15 cellular contexts compared by ENCODE assay signal in genomic region chr6:18343741-18344140, GRCh38. TPM values are rescaled to one million over a fixed set of nuclear protein-coding genes. Genes with fewer than 3 reads are reported as not detected.
DNase-seq lines count a peak whose midpoint lies in the region; ATAC-seq and TF ChIP-seq lines count a peak whose summit lies in the region.
"Had no signal": no experiment of that assay in that cellular context is flagged by ENCODE, and none has a peak within 500 bp of the region (broad histone marks: within the 10 kb centered on the region; RNA-seq: fewer than 3 reads in every experiment).

No MANE protein-coding gene starts in this region.

- H3K36me3 Mint-ChIP-seq in activated T-cell treated with anti-CD3 and anti-CD28 coated beads, Interleukin-2, amount 50 U/mL, for 72 hours (ENCODE audit: insufficient read depth in 2 of 2): no peaks in the 10 kb centered on the region
- no peaks in the 10 kb centered on the region for H3K36me3 Mint-ChIP-seq in immature natural killer cell
- H3K36me3 Mint-ChIP-seq in CD4-positive, alpha-beta T cell (ENCODE audit: low read depth): no peaks in the 10 kb centered on the region
- H3K36me3 Mint-ChIP-seq: naive thymus-derived CD4-positive, alpha-beta T cell had no signal

- H3K9me3 Mint-ChIP-seq in activated T-cell treated with anti-CD3 and anti-CD28 coated beads, Interleukin-2, amount 50 U/mL, for 72 hours: no peaks in the 10 kb centered on the region
- peaks cover 0 to 2% (median 0%) of the 10 kb centered on the region in 6 donors for H3K9me3 Mint-ChIP-seq in immature natural killer cell
- no peaks in the 10 kb centered on the region for H3K9me3 Mint-ChIP-seq in CD4-positive, alpha-beta T cell
- H3K9me3 Mint-ChIP-seq: dendritic cell treated with granulocyte-macrophage colony-stimulating factor and Interleukin-4, amounts not matched to agents 40 ng/mL and 50 ng/mL, for 4 days had no signal

- POLR2A ChIA-PET in CD4-positive, alpha-beta T cell (lab: Charles Lee): no interaction called here

- H3K4me1 ChIP-seq in ACC112 (ENCODE audit: control insufficient read depth, insufficient read depth, low read length, unreplicated experiment) (peaks cover 10% of the 10 kb centered on the region), GM23248 (ENCODE audit: insufficient read depth) (no peaks in the 10 kb centered on the region)

- peaks cover 9% of the 10 kb centered on the region for H3K27me3 Mint-ChIP-seq in activated T-cell treated with anti-CD3 and anti-CD28 coated beads, Interleukin-2, amount 50 U/mL, for 72 hours (ENCODE audit: low read depth)
- peaks cover 0 to 3% (median 3%) of the 10 kb centered on the region in 3 donors for H3K27me3 Mint-ChIP-seq in immature natural killer cell (ENCODE audit: low read depth in 3 of 3)
- H3K27me3 Mint-ChIP-seq in CD4-positive, alpha-beta T cell: no peaks in the 10 kb centered on the region
- H3K27me3 Mint-ChIP-seq: dendritic cell treated with granulocyte-macrophage colony-stimulating factor and Interleukin-4, amounts not matched to agents 40 ng/mL and 50 ng/mL, for 4 days had no signal

- no peaks in the 10 kb centered on the region for H4K20me1 ChIP-seq in GM23248 (ENCODE audit: insufficient read depth)

- CTCF ChIA-PET in CD4-positive, alpha-beta T cell (lab: Charles Lee): no interaction called here

- H3K27me3 ChIP-seq in ACC112 (ENCODE audit: insufficient read depth, low read length): no peaks in the 10 kb centered on the region
- no peaks in the 10 kb centered on the region for H3K27me3 ChIP-seq in GM23248 (replicated peaks; ENCODE audit: insufficient read depth)
- H3K27me3 ChIP-seq in CD4-positive, alpha-beta T cell (ENCODE audit: control insufficient read depth, insufficient read depth, low read length): no peaks in the 10 kb centered on the region
- H3K27me3 ChIP-seq: tibial artery had no signal

- no peaks in the 10 kb centered on the region for H3F3A ChIP-seq in GM23248 (ENCODE audit: insufficient read depth)

- H3K9me2 ChIP-seq in GM23248 (ENCODE audit: insufficient read depth): no peaks in the 10 kb centered on the region

- no peak overlapping the region for H3K4me3 ChIP-seq in ACC112 (ENCODE audit: low read depth, low read length)
- no peak overlapping the region for H3K4me3 ChIP-seq in GM23248
- H3K4me3 ChIP-seq: tibial artery had no signal

- no peak overlapping the region for H3K4me2 ChIP-seq in GM23248 (ENCODE audit: unreplicated experiment)

- no peak for TF ChIP-seq CTCF in CD4-positive, alpha-beta T cell (IDR thresholded peaks at IDR 0.05)

- no peak overlapping the region for H3K9ac ChIP-seq in GM23248

- peak overlapping the region; percentile 51 to 67 for H3K4me3 Mint-ChIP-seq in activated T-cell treated with anti-CD3 and anti-CD28 coated beads, Interleukin-2, amount 50 U/mL, for 72 hours
- no peak overlapping the region for H3K4me3 Mint-ChIP-seq in immature natural killer cell
- H3K4me3 Mint-ChIP-seq in CD4-positive, alpha-beta T cell: no peak overlapping the region
- H3K4me3 Mint-ChIP-seq: dendritic cell treated with granulocyte-macrophage colony-stimulating factor and Interleukin-4, amounts not matched to agents 40 ng/mL and 50 ng/mL, for 4 days; naive thymus-derived CD4-positive, alpha-beta T cell; T-helper 17 cell had no signal

- no peaks in the 10 kb centered on the region for H3K9me3 ChIP-seq in GM23248 (ENCODE audit: low read depth)
- no peaks in the 10 kb centered on the region for H3K9me3 ChIP-seq in CD4-positive, alpha-beta T cell (ENCODE audit: control insufficient read depth, low read length)
- H3K9me3 ChIP-seq: tibial artery had no signal

- ATAC-seq in activated T-cell treated with anti-CD3 and anti-CD28 coated beads, Interleukin-2, amount 50 U/mL, for 72 hours (replicated peaks in 1 of 2): peak; percentile 85 to 89
- no peak for ATAC-seq in GM18517 (IDR thresholded peaks at IDR 0.05; ENCODE audit: unreplicated experiment)
- no peak for ATAC-seq in CD4-positive, alpha-beta T cell (ENCODE audit: poor library complexity)
- ATAC-seq: naive thymus-derived CD4-positive, alpha-beta T cell; T-helper 17 cell had no signal

- in situ Hi-C loops in GM23248 (cut with MboI): no loop called here

- no peaks in the 10 kb centered on the region for H3K79me2 ChIP-seq in ACC112 (ENCODE audit: control insufficient read depth, insufficient read depth, low read length, unreplicated experiment)
- H3K79me2 ChIP-seq in GM23248 (ENCODE audit: insufficient read depth): no peaks in the 10 kb centered on the region

- peak overlapping the region; percentile 34; the same call in 1 of the 2 replicates for H3K27ac ChIP-seq in ACC112 (ENCODE audit: low read depth, low read length)
- H3K27ac ChIP-seq in GM23248: no peak overlapping the region
- H3K27ac ChIP-seq in CD4-positive, alpha-beta T cell (ENCODE audit: low read depth, low read length): no peak overlapping the region
- H3K27ac ChIP-seq: tibial artery had no signal

- peak overlapping the region; percentile 87 for H3K27ac Mint-ChIP-seq in activated T-cell treated with anti-CD3 and anti-CD28 coated beads, Interleukin-2, amount 50 U/mL, for 72 hours
- no peak overlapping the region for H3K27ac Mint-ChIP-seq in immature natural killer cell
- H3K27ac Mint-ChIP-seq in CD4-positive, alpha-beta T cell: no peak overlapping the region
- H3K27ac Mint-ChIP-seq: dendritic cell treated with granulocyte-macrophage colony-stimulating factor and Interleukin-4, amounts not matched to agents 40 ng/mL and 50 ng/mL, for 4 days; naive thymus-derived CD4-positive, alpha-beta T cell; T-helper 17 cell had no signal

- H3K4me1 Mint-ChIP-seq in activated T-cell treated with anti-CD3 and anti-CD28 coated beads, Interleukin-2, amount 50 U/mL, for 72 hours (ENCODE audit: low read depth): peaks cover 27% of the 10 kb centered on the region
- H3K4me1 Mint-ChIP-seq in immature natural killer cell: no peaks in the 10 kb centered on the region
- no peaks in the 10 kb centered on the region for H3K4me1 Mint-ChIP-seq in CD4-positive, alpha-beta T cell (ENCODE audit: low read depth)
- H3K4me1 Mint-ChIP-seq: naive thymus-derived CD4-positive, alpha-beta T cell; T-helper 17 cell had no signal

- intact Hi-C loops in posterior vena cava (cut with DNase I): loop anchor here in 1 of 2 donors (5.0 kb wide), 1 partner anchor 1236 kb away; no protein-coding TSS in a partner anchor
- intact Hi-C loops in CD4-positive, alpha-beta T cell (cut with DNase I, micrococcal nuclease): no loop called here

- H2AFZ ChIP-seq in ACC112 (ENCODE audit: low read length, unreplicated experiment) (no peak overlapping the region), GM23248 (peak overlapping the region; percentile 37; the same call in 1 of the 2 replicates)

- DNase-seq in GM23248: peak; percentile 74
- DNase-seq in activated T-cell treated with anti-CD3 and anti-CD28 coated beads, Interleukin-2, amount 50 U/mL, for 72 hours: peak; percentile 46 to 47
- DNase-seq in glomerular endothelial cell (ENCODE audit: extremely low read depth, low read depth, low spot score): peak; percentile 84
- no peak for DNase-seq in posterior vena cava (ENCODE audit: low spot score)
- DNase-seq in immature natural killer cell: no peak
- no peak for DNase-seq in CD4-positive, alpha-beta T cell
- DNase-seq: COR-L47; naive thymus-derived CD4-positive, alpha-beta T cell; NCI-H1105; NCI-H748 treated with DMSO at 0.1 percent for 48 hours; T-helper 17 cell; tibial artery had no signal

- 14 to 17% methylated on average over 2 of the region's 2 CpGs for WGBS in GM23248 (ENCODE audit: low coverage in 1 of 2, low lambda C conversion rate in 2 of 2, missing lambda C conversion rate in 2 of 2), 2 experiments

- no peaks in the 10 kb centered on the region for H3K36me3 ChIP-seq in ACC112 (ENCODE audit: insufficient read depth, low read length)
- H3K36me3 ChIP-seq in GM23248 (ENCODE audit: low read depth): no peaks in the 10 kb centered on the region
- H3K36me3 ChIP-seq: tibial artery had no signal

RNA-seq across cellular contexts. Expression of gene RNF144B, which starts 43.4 kb away (rescaled TPM):
- total RNA-seq in GM23248 (2014; rRNA removed; shearing (Covaris generic)): 3.5 and 3.7 TPM in 2 replicates
- 2.6 and 2.7 TPM in 2 replicates for polyA plus RNA-seq in GM23248 (2016; fragmentation: Nextera tagmentation; extraction: Ambion mirVana)
- total RNA-seq in activated T-cell treated with anti-CD3 and anti-CD28 coated beads, Interleukin-2, amount 50 U/mL, for 72 hours: 10 to 100 TPM in 1 of 2 donors, 1 to 10 TPM in 1; 9.4 to 11.9 TPM
- total RNA-seq in glomerular endothelial cell: 30.3 and 33.4 TPM in 2 replicates
- total RNA-seq in posterior vena cava: 10 to 100 TPM; 21.5 to 26.0 TPM
- polyA plus RNA-seq in immature natural killer cell: 1 to 10 TPM in 2 of 3 donors, under 1 TPM in 1; 0.35 to 2.4 (median 1.1) TPM
- 1 to 10 TPM; 2.3 to 3.5 TPM for total RNA-seq in CD4-positive, alpha-beta T cell

Comparison
In these comparisons a context has a peak if more than half of its experiments do, and no peak if none do; other contexts are left out.
1. DNase-seq: peak in GM23248 (single experiment), activated T-cell treated with anti-CD3 and anti-CD28 coated beads, Interleukin-2, amount 50 U/mL, for 72 hours (2 of 2) and glomerular endothelial cell (single experiment); none in posterior vena cava (single experiment), immature natural killer cell (0 of 3) and CD4-positive, alpha-beta T cell (0 of 10).
2. ATAC-seq: peak in activated T-cell treated with anti-CD3 and anti-CD28 coated beads, Interleukin-2, amount 50 U/mL, for 72 hours (2 of 2); none in GM18517 (single experiment) and CD4-positive, alpha-beta T cell (single experiment).
3. H3K4me3 Mint-ChIP-seq: peak in activated T-cell treated with anti-CD3 and anti-CD28 coated beads, Interleukin-2, amount 50 U/mL, for 72 hours (2 of 2); none in immature natural killer cell (0 of 5) and CD4-positive, alpha-beta T cell (single experiment).